Comparison of ENCODE assay signal across 1 cellular context in the genomic region with DNA sequence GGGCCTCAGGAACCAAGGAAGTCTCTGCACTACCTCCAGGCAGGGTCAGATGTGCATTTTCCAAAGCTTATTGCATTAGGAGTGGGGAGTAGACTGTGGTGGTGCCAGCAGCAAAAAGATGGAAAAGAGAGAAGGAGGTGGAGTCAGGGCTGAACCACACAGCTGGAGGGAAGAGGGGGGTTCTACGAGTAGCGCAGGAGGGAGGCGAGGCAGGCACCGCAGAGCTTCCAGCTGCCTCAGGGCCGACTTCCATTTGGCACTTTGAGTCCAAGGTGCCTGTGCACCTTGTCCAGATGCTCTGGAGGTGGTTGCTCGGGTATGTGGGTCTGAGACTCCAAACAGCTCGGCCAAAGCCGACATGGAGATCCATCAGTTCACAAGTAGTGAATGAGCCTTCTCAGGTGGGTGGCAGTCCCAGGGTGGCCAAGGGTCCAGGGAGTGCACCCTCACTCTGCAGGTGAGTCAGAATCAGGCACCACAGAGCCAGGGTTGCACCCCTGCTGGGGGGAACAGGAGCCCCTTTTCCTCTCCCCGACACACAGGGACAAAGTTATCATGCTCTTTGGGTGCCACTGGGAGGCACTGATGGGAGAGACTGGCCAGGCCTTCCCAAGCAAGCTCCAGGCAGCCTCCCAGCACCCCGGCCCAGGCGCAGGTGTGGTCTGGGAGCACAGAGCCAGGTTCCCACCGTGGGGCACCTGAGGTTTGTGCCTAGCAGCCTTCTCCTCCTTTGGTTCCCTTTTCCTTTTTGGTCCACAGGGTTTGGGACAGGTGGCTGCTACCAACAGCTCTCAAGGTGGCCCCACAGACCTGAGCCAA.
TF ChIP-seq lines count a peak whose summit lies in the region.

No MANE protein-coding gene starts in this region.

TF ChIP-seq in HEK293, 187 proteins besides CTCF, POLR2A, EP300 and RAD21:
- TF ChIP-seq, protein P1, sequence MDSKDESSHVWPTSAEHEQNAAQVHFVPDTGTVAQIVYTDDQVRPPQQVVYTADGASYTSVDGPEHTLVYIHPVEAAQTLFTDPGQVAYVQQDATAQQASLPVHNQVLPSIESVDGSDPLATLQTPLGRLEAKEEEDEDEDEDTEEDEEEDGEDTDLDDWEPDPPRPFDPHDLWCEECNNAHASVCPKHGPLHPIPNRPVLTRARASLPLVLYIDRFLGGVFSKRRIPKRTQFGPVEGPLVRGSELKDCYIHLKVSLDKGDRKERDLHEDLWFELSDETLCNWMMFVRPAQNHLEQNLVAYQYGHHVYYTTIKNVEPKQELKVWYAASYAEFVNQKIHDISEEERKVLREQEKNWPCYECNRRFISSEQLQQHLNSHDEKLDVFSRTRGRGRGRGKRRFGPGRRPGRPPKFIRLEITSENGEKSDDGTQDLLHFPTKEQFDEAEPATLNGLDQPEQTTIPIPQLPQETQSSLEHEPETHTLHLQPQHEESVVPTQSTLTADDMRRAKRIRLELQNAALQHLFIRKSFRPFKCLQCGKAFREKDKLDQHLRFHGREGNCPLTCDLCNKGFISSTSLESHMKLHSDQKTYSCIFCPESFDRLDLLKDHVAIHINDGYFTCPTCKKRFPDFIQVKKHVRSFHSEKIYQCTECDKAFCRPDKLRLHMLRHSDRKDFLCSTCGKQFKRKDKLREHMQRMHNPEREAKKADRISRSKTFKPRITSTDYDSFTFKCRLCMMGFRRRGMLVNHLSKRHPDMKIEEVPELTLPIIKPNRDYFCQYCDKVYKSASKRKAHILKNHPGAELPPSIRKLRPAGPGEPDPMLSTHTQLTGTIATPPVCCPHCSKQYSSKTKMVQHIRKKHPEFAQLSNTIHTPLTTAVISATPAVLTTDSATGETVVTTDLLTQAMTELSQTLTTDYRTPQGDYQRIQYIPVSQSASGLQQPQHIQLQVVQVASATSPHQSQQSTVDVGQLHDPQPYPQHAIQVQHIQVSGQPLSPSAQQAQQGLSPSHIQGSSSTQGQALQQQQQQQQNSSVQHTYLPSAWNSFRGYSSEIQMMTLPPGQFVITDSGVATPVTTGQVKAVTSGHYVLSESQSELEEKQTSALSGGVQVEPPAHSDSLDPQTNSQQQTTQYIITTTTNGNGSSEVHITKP (tag by site-specific recombination; IDR thresholded peaks at IDR 0.05) = peak; percentile 64
- TF ChIP-seq KLF1 (tag by site-specific recombination; IDR thresholded peaks at IDR 0.05) = no peak
